ENCODE assay signal across 18 cellular contexts in the genomic region with DNA sequence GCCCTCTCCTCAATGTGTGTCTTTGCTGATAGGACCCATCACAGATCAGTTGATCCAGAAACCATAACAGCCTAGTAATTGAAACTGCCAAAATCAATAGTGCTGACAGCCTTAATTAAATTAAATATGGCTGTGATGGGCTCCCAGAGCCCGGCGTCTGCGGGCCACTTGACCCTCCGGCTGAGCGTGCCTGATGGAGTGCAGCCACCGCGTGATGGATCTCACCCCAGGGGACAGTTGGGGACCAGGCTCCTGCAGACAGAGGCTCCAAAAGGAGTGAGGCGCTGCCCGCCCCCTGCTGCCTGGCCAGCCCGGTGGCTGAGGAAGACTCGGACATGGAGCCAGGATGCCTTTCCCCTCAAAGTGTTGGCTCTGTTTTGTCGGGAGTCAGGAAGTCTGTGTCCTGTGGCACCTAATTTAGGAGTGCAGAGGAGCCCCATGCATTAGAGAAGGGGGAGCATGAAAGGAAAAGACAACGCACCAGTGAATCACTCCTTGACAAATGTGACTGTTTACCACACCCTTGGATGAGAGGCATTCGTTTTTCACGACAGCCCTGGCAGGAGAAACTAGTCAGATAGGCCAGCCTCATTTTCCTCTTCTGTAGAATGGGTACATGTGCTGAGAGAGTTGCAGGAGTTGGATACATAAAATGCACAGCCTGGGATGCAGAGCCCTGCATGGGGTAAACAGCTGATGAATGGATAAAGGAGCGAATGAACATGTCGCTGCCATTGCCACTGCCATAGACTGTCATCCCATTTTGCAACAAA. TPM values are rescaled to one million over a fixed set of nuclear protein-coding genes. Genes with fewer than 3 reads are reported as not detected.
"Had no signal": no experiment of that assay in that cellular context is flagged by ENCODE, and none has a peak within 500 bp of the region (broad histone marks: within the 10 kb centered on the region; RNA-seq: fewer than 3 reads in every experiment).

No MANE protein-coding gene starts in this region.

- H3K4me1 Mint-ChIP-seq: activated naive CD4-positive, alpha-beta T cell treated with anti-CD3 and anti-CD28 coated beads, Interleukin-2, amount 50 U/mL, for 24 hours had no signal

- DNase-seq: activated CD4-positive, alpha-beta T cell treated with anti-CD3 and anti-CD28 coated beads for 1 hour; activated gamma-delta T cell; cerebellar nuclear complex; effector CD8-positive, alpha-beta T cell; esophagus squamous epithelium; left ventricle myocardium inferior; occipital lobe; T-helper 2 cell had no signal

- H3K4me1 ChIP-seq: ascending aorta, breast epithelium, esophagus squamous epithelium, left ventricle myocardium inferior, right atrium auricular region, vagina had no signal

- H3K36me3 Mint-ChIP-seq: activated naive CD4-positive, alpha-beta T cell treated with anti-CD3 and anti-CD28 coated beads, Interleukin-2, amount 50 U/mL, for 24 hours had no signal

- H3K9me3 Mint-ChIP-seq: activated naive CD4-positive, alpha-beta T cell treated with anti-CD3 and anti-CD28 coated beads, Interleukin-2, amount 50 U/mL, for 24 hours had no signal

- H3K4me3 ChIP-seq: ascending aorta, breast epithelium, esophagus squamous epithelium, hepatocyte, left ventricle myocardium inferior, right atrium auricular region, tibial nerve, vagina had no signal

- H3K27me3 Mint-ChIP-seq: activated naive CD4-positive, alpha-beta T cell treated with anti-CD3 and anti-CD28 coated beads, Interleukin-2, amount 50 U/mL, for 24 hours had no signal

- H3K4me3 Mint-ChIP-seq: activated naive CD4-positive, alpha-beta T cell treated with anti-CD3 and anti-CD28 coated beads, Interleukin-2, amount 50 U/mL, for 24 hours; stimulated activated naive CD8-positive, alpha-beta T cell treated with anti-CD3 and anti-CD28 coated beads, Interleukin-15, Interleukin-2, amounts not matched to agents 100 ng/mL and 50 ng/mL, for 24 hours had no signal

- H3K27ac ChIP-seq: ascending aorta, breast epithelium, esophagus squamous epithelium, hepatocyte, left ventricle myocardium inferior, right atrium auricular region, vagina, VCaP had no signal

- H3K27me3 ChIP-seq: ascending aorta, breast epithelium, hepatocyte, right atrium auricular region, tibial nerve, vagina had no signal

- H3K36me3 ChIP-seq: ascending aorta, breast epithelium, esophagus squamous epithelium, left ventricle myocardium inferior, right atrium auricular region, vagina had no signal

- H3K27ac Mint-ChIP-seq: activated naive CD4-positive, alpha-beta T cell treated with anti-CD3 and anti-CD28 coated beads, Interleukin-2, amount 50 U/mL, for 24 hours; stimulated activated naive CD8-positive, alpha-beta T cell treated with anti-CD3 and anti-CD28 coated beads, Interleukin-15, Interleukin-2, amounts not matched to agents 100 ng/mL and 50 ng/mL, for 24 hours had no signal

RNA-seq across cellular contexts. Expression of a gene that starts 40.8 kb away (rescaled TPM):
- polyA plus RNA-seq: keratinocyte had no signal
